ENCODE assay signal across 17 cellular contexts in genomic region chr3:147406255-147407023, GRCh38. TPM values are rescaled to one million over a fixed set of nuclear protein-coding genes. Genes with fewer than 3 reads are reported as not detected.
DNase-seq lines count a peak whose midpoint lies in the region; ATAC-seq and TF ChIP-seq lines count a peak whose summit lies in the region.
"Had no signal": no experiment of that assay in that cellular context is flagged by ENCODE, and none has a peak within 500 bp of the region (broad histone marks: within the 10 kb centered on the region; RNA-seq: fewer than 3 reads in every experiment).

Gene ZIC4, minus strand, starts transcription at chr3:147406543. Its CDS starts 3,746 bp downstream, at chr3:147402797.

- no peak for DNase-seq in natural killer cell treated with Interleukin-12 subunit alpha and Interleukin-12 subunit beta and Interleukin-15 and Interleukin-18, amount 100 ng/mL, for 72 hours (ENCODE audit: low spot score)
- no peak for DNase-seq in stimulated activated naive CD8-positive, alpha-beta T cell treated with anti-CD3 and anti-CD28 coated beads, Interleukin-15, amount 100 ng/mL, for 72 hours
- DNase-seq: activated CD8-positive, alpha-beta T cell treated with anti-CD3 and anti-CD28 coated beads, Interleukin-2, amount 10 ng/mL, durations not matched to agents 7 days and 5 days; amygdala; left ventricle myocardium superior; NCI-H2029 treated with DMSO at 0.1 percent for 48 hours; NCI-H524; Peyer's patch had no signal

- H3K4me1 ChIP-seq in HUES6 (ENCODE audit: control insufficient read depth, insufficient read depth, low read length) = peaks cover 74% of the 10 kb centered on the region

- H3K4me3 ChIP-seq in HUES6 (ENCODE audit: low read depth, low read length) (peak within 1 kb of the TSS; percentile 6), iPS-18c (ENCODE audit: insufficient read depth, low read depth, low read length) (peak within 1 kb of the TSS; percentile 10; the same call in 1 of the 2 replicates)
- H3K4me3 ChIP-seq: Peyer's patch had no signal

- no peak within 1 kb of the TSS for H3K9ac ChIP-seq in HUES6 (ENCODE audit: low read length)

- peaks cover 8% of the 10 kb centered on the region for H3K36me3 Mint-ChIP-seq in brain
- H3K36me3 Mint-ChIP-seq in natural killer cell treated with Interleukin-12 subunit alpha and Interleukin-12 subunit beta and Interleukin-15 and Interleukin-18, amount 100 ng/mL, for 72 hours = peaks cover 34% of the 10 kb centered on the region

- no peaks in the 10 kb centered on the region for H3K36me3 ChIP-seq in HUES6 (ENCODE audit: control insufficient read depth, insufficient read depth, low read length)
- H3K36me3 ChIP-seq: Peyer's patch had no signal

- peak within 1 kb of the TSS in 4 of 5 experiments; percentile 79 to 100 (median 98) for H3K27ac Mint-ChIP-seq in brain
- no peak within 1 kb of the TSS for H3K27ac Mint-ChIP-seq in natural killer cell treated with Interleukin-12 subunit alpha and Interleukin-12 subunit beta and Interleukin-15 and Interleukin-18, amount 100 ng/mL, for 72 hours
- peak within 1 kb of the TSS in 1 of 2 donors; percentile 54 for H3K27ac Mint-ChIP-seq in stimulated activated naive CD8-positive, alpha-beta T cell treated with anti-CD3 and anti-CD28 coated beads, Interleukin-15, amount 100 ng/mL, for 72 hours
- H3K27ac Mint-ChIP-seq: activated T-helper 2 cell treated with anti-CD3 and anti-CD28 coated beads, Interferon-gamma antibody, Interleukin-2, Interleukin-4, amounts not matched to agents 10 μg/mL and 5 μg/mL and 100 μg/mL, durations not matched to agents 14 hours and 24 hours and 36 hours had no signal

- TF ChIP-seq CTCF in brain (conservative IDR thresholded peaks at IDR 0.05) = no peak

- peaks cover 100% of the 10 kb centered on the region for H3K27me3 ChIP-seq in HUES6 (ENCODE audit: control insufficient read depth, insufficient read depth, low read length)

- peaks cover 98% of the 10 kb centered on the region for H3K27me3 Mint-ChIP-seq in brain
- peaks cover 48 to 56% of the 10 kb centered on the region in 2 donors for H3K27me3 Mint-ChIP-seq in natural killer cell treated with Interleukin-12 subunit alpha and Interleukin-12 subunit beta and Interleukin-15 and Interleukin-18, amount 100 ng/mL, for 72 hours
- peaks cover 91% of the 10 kb centered on the region for H3K27me3 Mint-ChIP-seq in stimulated activated naive CD8-positive, alpha-beta T cell treated with anti-CD3 and anti-CD28 coated beads, Interleukin-15, amount 100 ng/mL, for 72 hours

- H3K27ac ChIP-seq in HUES6 (ENCODE audit: low read depth, low read length) (no peak within 1 kb of the TSS), temporal lobe (ENCODE audit: low read depth, low read length) (peak within 1 kb of the TSS; percentile 48)
- H3K27ac ChIP-seq: Peyer's patch had no signal

- ATAC-seq in natural killer cell treated with Interleukin-12 subunit alpha and Interleukin-12 subunit beta and Interleukin-15 and Interleukin-18, amount 100 ng/mL, for 72 hours = no peak
- ATAC-seq in HG02870 (IDR thresholded peaks at IDR 0.05; ENCODE audit: unreplicated experiment) (no peak), HG02852 (IDR thresholded peaks at IDR 0.05; ENCODE audit: unreplicated experiment) (no peak)
- ATAC-seq in stimulated activated naive CD8-positive, alpha-beta T cell treated with anti-CD3 and anti-CD28 coated beads, Interleukin-15, amount 100 ng/mL, for 72 hours = no peak
- ATAC-seq: activated CD8-positive, alpha-beta T cell treated with anti-CD3 and anti-CD28 coated beads, Interleukin-2, amount 10 ng/mL, durations not matched to agents 7 days and 5 days; left ventricle myocardium superior; SK-N-SH treated with all-trans-retinoic acid at 6 μM for 48 hours had no signal

- H3K9me3 ChIP-seq in HUES6 (ENCODE audit: control insufficient read depth, insufficient read depth, low read depth, low read length) (no peaks in the 10 kb centered on the region), iPS-18c (ENCODE audit: control insufficient read depth, insufficient read depth, low read length) (no peaks in the 10 kb centered on the region)
- H3K9me3 ChIP-seq: Peyer's patch had no signal

- peaks cover 0 to 15% (median 2%) of the 10 kb centered on the region in 5 experiments for H3K9me3 Mint-ChIP-seq in brain
- peaks cover 6% of the 10 kb centered on the region for H3K9me3 Mint-ChIP-seq in natural killer cell treated with Interleukin-12 subunit alpha and Interleukin-12 subunit beta and Interleukin-15 and Interleukin-18, amount 100 ng/mL, for 72 hours
- peaks cover 16 to 22% of the 10 kb centered on the region in 2 donors for H3K9me3 Mint-ChIP-seq in stimulated activated naive CD8-positive, alpha-beta T cell treated with anti-CD3 and anti-CD28 coated beads, Interleukin-15, amount 100 ng/mL, for 72 hours

- peak within 1 kb of the TSS; percentile 79 to 98 (median 87) for H3K4me3 Mint-ChIP-seq in brain
- H3K4me3 Mint-ChIP-seq in natural killer cell treated with Interleukin-12 subunit alpha and Interleukin-12 subunit beta and Interleukin-15 and Interleukin-18, amount 100 ng/mL, for 72 hours = no peak within 1 kb of the TSS
- H3K4me3 Mint-ChIP-seq in stimulated activated naive CD8-positive, alpha-beta T cell treated with anti-CD3 and anti-CD28 coated beads, Interleukin-15, amount 100 ng/mL, for 72 hours = no peak within 1 kb of the TSS

- peaks cover 51% of the 10 kb centered on the region for H3K4me1 Mint-ChIP-seq in brain
- H3K4me1 Mint-ChIP-seq in natural killer cell treated with Interleukin-12 subunit alpha and Interleukin-12 subunit beta and Interleukin-15 and Interleukin-18, amount 100 ng/mL, for 72 hours (ENCODE audit: low read depth in 2 of 2) = peaks cover 6 to 13% of the 10 kb centered on the region in 2 donors
- H3K4me1 Mint-ChIP-seq in stimulated activated naive CD8-positive, alpha-beta T cell treated with anti-CD3 and anti-CD28 coated beads, Interleukin-15, amount 100 ng/mL, for 72 hours = peaks cover 29% of the 10 kb centered on the region

RNA-seq across cellular contexts. Expression of gene ZIC4, which starts in this region (rescaled TPM):
- polyA plus RNA-seq in brain (ENCODE audit: insufficient read depth, low read depth, low replicate concordance) = 0.49 TPM
- total RNA-seq in temporal lobe = 1.5 TPM
- total RNA-seq in natural killer cell treated with Interleukin-12 subunit alpha and Interleukin-12 subunit beta and Interleukin-15 and Interleukin-18, amount 100 ng/mL, for 72 hours = not detected
- total RNA-seq: activated CD8-positive, alpha-beta T cell treated with anti-CD3 and anti-CD28 coated beads, Interleukin-2, amount 10 ng/mL, durations not matched to agents 7 days and 5 days; activated T-helper 2 cell treated with anti-CD3 and anti-CD28 coated beads, Interferon-gamma antibody, Interleukin-2, Interleukin-4, amounts not matched to agents 10 μg/mL and 5 μg/mL and 100 μg/mL, durations not matched to agents 14 hours and 24 hours and 36 hours; left ventricle myocardium superior; Peyer's patch; renal cortical epithelial cell had no signal

Comparison
In these comparisons a context has a peak if more than half of its experiments do, and no peak if none do; other contexts are left out.
1. H3K27ac Mint-ChIP-seq: peak in brain (4 of 5); none in natural killer cell treated with Interleukin-12 subunit alpha and Interleukin-12 subunit beta and Interleukin-15 and Interleukin-18, amount 100 ng/mL, for 72 hours (0 of 2).
2. H3K4me3 Mint-ChIP-seq: peak in brain (5 of 5); none in natural killer cell treated with Interleukin-12 subunit alpha and Interleukin-12 subunit beta and Interleukin-15 and Interleukin-18, amount 100 ng/mL, for 72 hours (single experiment) and stimulated activated naive CD8-positive, alpha-beta T cell treated with anti-CD3 and anti-CD28 coated beads, Interleukin-15, amount 100 ng/mL, for 72 hours (0 of 2).